ENCODE assay signal across 29 cellular contexts in genomic region chr5:148993283-148993936, GRCh38.
DNase-seq lines count a peak whose midpoint lies in the region; ATAC-seq, FAIRE-seq and TF ChIP-seq lines count a peak whose summit lies in the region.
"Had no signal": no experiment of that assay in that cellular context is flagged by ENCODE, and none has a peak within 500 bp of the region (broad histone marks: within the 10 kb centered on the region; RNA-seq: fewer than 3 reads in every experiment).

No MANE protein-coding gene starts in this region.

- CTCF ChIA-PET in GM12878 (lab: Yijun Ruan, JAX), result interaction anchor here (0.6 to 10.9 kb wide), 6 partner anchors 35 to 261 kb away, joined by 3 to 105 read pairs (median 4); no protein-coding TSS in a partner anchor

- ATAC-seq in GM19452 (IDR thresholded peaks at IDR 0.05; ENCODE audit: unreplicated experiment) (peak; percentile 60), GM12878 (no peak), Right ventricle myocardium superior (ENCODE audit: poor library complexity) (no peak)
- ATAC-seq: Panc1 had no signal

- DNase-seq in GM12878 (ENCODE audit: low read depth, low spot score) (no peak), glomerular visceral epithelial cell (ENCODE audit: extremely low spot score) (peak; percentile 55), small intestine (no peak), medulla oblongata (ENCODE audit: extremely low spot score) (no peak), Right ventricle myocardium superior (no peak), immature natural killer cell (no peak)
- DNase-seq: 8988T; AML-193; CD4-positive, alpha-beta memory T cell; COR-L47; GM23248; H7; NCI-H1048; NCI-H1417 treated with DMSO at 0.1 percent for 48 hours; NCI-H1694 treated with DMSO at 0.1 percent for 48 hours; NCI-H2081; NCI-H2171; NCI-H226; NCI-H510A; NCI-H69; SK-N-SH; SW 1271 had no signal

- H3K36me3 Mint-ChIP-seq in immature natural killer cell, result no peaks in the 10 kb centered on the region
- H3K36me3 Mint-ChIP-seq: CD4-positive, alpha-beta memory T cell; IgD-negative memory B cell had no signal

- no peaks in the 10 kb centered on the region for H3K79me2 ChIP-seq in GM12878 (ENCODE audit: control insufficient read depth, insufficient read depth, low read length)

- peak; percentile 43 for FAIRE-seq in A204.1 (lab: Jason Lieb, UNC)
- peak; percentile 44 for FAIRE-seq in GM12878 (lab: Jason Lieb, UNC)
- no peak for FAIRE-seq in small intestine (lab: Jason Lieb, UNC)
- FAIRE-seq: G401.6, GM19239 had no signal

- TF ChIP-seq POLR2A in GM12878 (IDR thresholded peaks at IDR 0.05; ENCODE audit: low read depth, low read length), result no peak

- no peak overlapping the region for H3K4me2 ChIP-seq in GM12878 (ENCODE audit: control insufficient read depth, insufficient read depth)
- H3K4me2 ChIP-seq: BLaER1 treated with 17β-estradiol and CSF1 and Interleukin-3, amounts not matched to agents 10 nM and 100 nM; SK-N-SH had no signal

- H3K27me3 Mint-ChIP-seq in immature natural killer cell (ENCODE audit: low read depth in 3 of 3), result peaks cover 0 to 2% (median 0%) of the 10 kb centered on the region in 3 donors

- no peaks in the 10 kb centered on the region for H4K20me1 ChIP-seq in GM12878 (ENCODE audit: control insufficient read depth, insufficient read depth)
- H4K20me1 ChIP-seq: BLaER1 treated with 17β-estradiol and CSF1 and Interleukin-3, amounts not matched to agents 10 nM and 100 nM had no signal

- H3K27ac ChIP-seq in GM12878 (ENCODE audit: control insufficient read depth, insufficient read depth) (no peak overlapping the region), small intestine (ENCODE audit: low read depth in 1 of 2, low read length in 1 of 2) (no peak overlapping the region)
- H3K27ac ChIP-seq: BLaER1 treated with 17β-estradiol and CSF1 and Interleukin-3, amounts not matched to agents 10 nM and 100 nM; GM23248 had no signal

- POLR2A ChIA-PET in GM12878 (lab: Charles Lee), result no interaction called here

- H3K36me3 ChIP-seq in GM12878 (ENCODE audit: control insufficient read depth in 2 of 2, insufficient read depth in 2 of 2, low read length in 1 of 2), result no peaks in the 10 kb centered on the region
- no peaks in the 10 kb centered on the region for H3K36me3 ChIP-seq in small intestine (ENCODE audit: control insufficient read depth in 2 of 2, insufficient read depth in 2 of 2, low read length in 2 of 2)
- H3K36me3 ChIP-seq: BLaER1 treated with 17β-estradiol and CSF1 and Interleukin-3, amounts not matched to agents 10 nM and 100 nM had no signal

- H3K4me3 ChIP-seq in GM12878 (no peak overlapping the region), small intestine (ENCODE audit: low read depth in 1 of 2, low read length in 2 of 2) (no peak overlapping the region)
- H3K4me3 ChIP-seq: BLaER1 treated with 17β-estradiol and CSF1 and Interleukin-3, amounts not matched to agents 10 nM and 100 nM; GM23248 had no signal

- no peak overlapping the region for H3K4me3 Mint-ChIP-seq in immature natural killer cell
- H3K4me3 Mint-ChIP-seq: CD4-positive, alpha-beta memory T cell; IgD-negative memory B cell had no signal

- no peak overlapping the region for H3K27ac Mint-ChIP-seq in immature natural killer cell
- H3K27ac Mint-ChIP-seq: CD4-positive, alpha-beta memory T cell had no signal

- in situ Hi-C loops in GM12878 (cut with MboI), result no loop called here

- RAD21 ChIA-PET in GM12878 (lab: Charles Lee; ENCODE audit: unreplicated experiment), result no interaction called here

- no peaks in the 10 kb centered on the region for H3K4me1 ChIP-seq in GM12878 (ENCODE audit: control insufficient read depth, insufficient read depth, low read length)
- no peaks in the 10 kb centered on the region for H3K4me1 ChIP-seq in small intestine (ENCODE audit: control insufficient read depth in 2 of 2, insufficient read depth in 1 of 2, low read depth in 1 of 2, low read length in 1 of 2)
- H3K4me1 ChIP-seq: BLaER1 treated with 17β-estradiol and CSF1 and Interleukin-3, amounts not matched to agents 10 nM and 100 nM had no signal

- no peak for TF ChIP-seq CTCF in GM12878 (IDR thresholded peaks at IDR 0.05 in 2 of 3, conservative IDR thresholded peaks at IDR 0.05 in 1 of 3; ENCODE audit: control insufficient read depth in 2 of 3, extremely low read depth in 1 of 3, insufficient read depth in 1 of 3, low read depth in 3 of 3, low read length in 3 of 3)

- H3K9me3 ChIP-seq in GM12878 (replicated peaks; ENCODE audit: control insufficient read depth, insufficient read depth, low read length) (no peaks in the 10 kb centered on the region), small intestine (ENCODE audit: control insufficient read depth, low read depth) (no peaks in the 10 kb centered on the region)
- H3K9me3 ChIP-seq: BLaER1 treated with 17β-estradiol and CSF1 and Interleukin-3, amounts not matched to agents 10 nM and 100 nM; SK-N-SH had no signal

- H3K27me3 ChIP-seq in GM12878 (replicated peaks in 1 of 2; ENCODE audit: control insufficient read depth in 2 of 2, insufficient read depth in 2 of 2, low read length in 1 of 2) (no peaks in the 10 kb centered on the region; a peak in 2 of 4 replicates), small intestine (ENCODE audit: control insufficient read depth in 2 of 2, insufficient read depth in 2 of 2, low read length in 2 of 2) (peaks cover 0 to 3% of the 10 kb centered on the region in 2 donors)
- H3K27me3 ChIP-seq: BLaER1 treated with 17β-estradiol and CSF1 and Interleukin-3, amounts not matched to agents 10 nM and 100 nM had no signal

- no peak for TF ChIP-seq EP300 in GM12878 (IDR thresholded peaks at IDR 0.05; ENCODE audit: borderline replicate concordance in 1 of 2, control insufficient read depth in 1 of 2, low read depth in 2 of 2, low read length in 2 of 2)

- intact Hi-C loops in GM12878 (cut with micrococcal nuclease; ENCODE audit: unreplicated experiment) (no loop called here), Right ventricle myocardium superior (cut with DNase I) (no loop called here)

- SMC1A ChIA-PET in GM12878 (lab: Charles Lee; ENCODE audit: uncharacterized antibody, unreplicated experiment), result interaction anchor here (1.0 to 2.1 kb wide), 4 partner anchors 36 to 261 kb away, joined by 3 to 5 read pairs (median 4); no protein-coding TSS in a partner anchor

- WGBS in GM12878 (ENCODE audit: insufficient coverage, insufficient replicate concordance, low lambda C conversion rate, missing lambda C conversion rate), result 18% methylated on average over 4 of the region's 4 CpGs
- WGBS in small intestine, 3 donors, result 69 to 76% (median 75%) methylated on average over 4 of the region's 4 CpGs

- TF ChIP-seq RAD21 in GM12878 (IDR thresholded peaks at IDR 0.05; ENCODE audit: insufficient read depth, low read depth, low read length), result no peak

- no peaks in the 10 kb centered on the region for H3K9me3 Mint-ChIP-seq in immature natural killer cell
- H3K9me3 Mint-ChIP-seq: CD4-positive, alpha-beta memory T cell had no signal

- no peak overlapping the region for H3K9ac ChIP-seq in GM12878 (ENCODE audit: control insufficient read depth, insufficient read depth, low read length)
- H3K9ac ChIP-seq: BLaER1 treated with 17β-estradiol and CSF1 and Interleukin-3, amounts not matched to agents 10 nM and 100 nM; GM23248; SK-N-SH had no signal

- no peak overlapping the region for H2AFZ ChIP-seq in GM12878 (ENCODE audit: control insufficient read depth, low read depth, low read length)
- H2AFZ ChIP-seq: GM23248 had no signal

- H3K4me1 Mint-ChIP-seq in immature natural killer cell, result peaks cover 1 to 6% of the 10 kb centered on the region in 2 donors
- H3K4me1 Mint-ChIP-seq: IgD-negative memory B cell had no signal

- no TSS peak for BruUV-seq in GM12878 (replicated peaks; lab: Mats Ljungman, UMichigan)

TF ChIP-seq in GM12878, 131 proteins besides CTCF, POLR2A, EP300 and RAD21:
- no peak for TF ChIP-seq HSF1 (IDR thresholded peaks at IDR 0.05; ENCODE audit: low read depth, low read length)
- TF ChIP-seq NFYA (IDR thresholded peaks at IDR 0.05; ENCODE audit: borderline replicate concordance, low read depth, low read length), result no peak
- TF ChIP-seq NFXL1 (IDR thresholded peaks at IDR 0.05; ENCODE audit: borderline replicate concordance), result no peak
